2 cellular contexts compared by ENCODE assay signal in the genomic region with DNA sequence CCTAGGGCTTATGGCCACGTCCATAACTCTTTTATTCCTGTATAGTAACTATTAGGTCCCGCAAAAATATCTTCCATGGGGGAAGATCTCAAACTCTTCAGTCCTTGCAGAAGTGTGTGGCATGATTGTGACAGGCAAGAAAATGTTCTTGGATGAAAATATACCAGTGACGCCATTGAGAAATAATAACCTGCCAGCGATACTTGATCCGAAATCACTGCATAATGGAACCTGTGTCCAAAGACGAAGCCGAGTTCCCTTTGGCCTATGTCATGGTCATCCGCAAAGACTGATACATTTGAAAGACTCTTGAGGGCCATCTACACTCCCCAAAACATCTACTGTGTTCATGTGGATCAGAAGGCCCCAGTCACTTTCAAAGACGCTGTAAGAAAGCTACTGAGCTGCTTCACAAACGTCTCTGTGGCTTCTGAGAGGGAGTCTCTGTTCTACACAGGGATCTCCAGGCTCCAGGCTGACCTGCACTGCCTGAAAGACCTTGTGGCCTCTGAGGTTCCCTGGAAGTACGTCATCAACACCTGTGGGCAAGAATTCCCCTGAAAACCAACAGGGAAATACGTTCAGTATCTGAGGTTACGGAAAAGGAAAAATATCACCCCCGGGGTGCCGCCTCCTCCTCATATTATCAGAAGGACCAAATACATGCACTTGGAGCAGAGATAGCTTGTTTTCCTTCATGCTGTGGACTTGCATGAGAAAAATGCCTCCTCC.
A peak's percentile ranks its signal among the peaks of the same experiment; 100 is the strongest.
TF ChIP-seq lines count a peak whose summit lies in the region.

No MANE protein-coding gene starts in this region.

TF ChIP-seq in HepG2, 621 proteins besides CTCF, POLR2A, EP300 and RAD21:
- TF ChIP-seq ZNF354B (CRISPR knock-in tag; IDR thresholded peaks at IDR 0.05) (no peak), CREB1 (IDR thresholded peaks at IDR 0.05) (peak; percentile 63), CREB1 (CRISPR knock-in tag; IDR thresholded peaks at IDR 0.05) (no peak)

TF ChIP-seq in H1, 55 proteins besides CTCF, POLR2A, EP300 and RAD21:
- no peak for TF ChIP-seq SAP30 (IDR thresholded peaks at IDR 0.05; ENCODE audit: insufficient read depth, insufficient replicate concordance, low read length)
- no peak for TF ChIP-seq TBP (IDR thresholded peaks at IDR 0.05; ENCODE audit: low read depth, low read length)
- TF ChIP-seq TAF1 (IDR thresholded peaks at IDR 0.05; ENCODE audit: low read depth, low read length): no peak
- TF ChIP-seq SP4 (IDR thresholded peaks at IDR 0.05; ENCODE audit: low read length): no peak
- no peak for TF ChIP-seq BACH1 (IDR thresholded peaks at IDR 0.05; ENCODE audit: low read length)
- no peak for TF ChIP-seq ZNF274 (IDR thresholded peaks at IDR 0.05; ENCODE audit: borderline replicate concordance, extremely low read depth, low read length)
- TF ChIP-seq EGR1 (IDR thresholded peaks at IDR 0.05; ENCODE audit: borderline replicate concordance, low read depth, low read length): no peak
- no peak for TF ChIP-seq NANOG (IDR thresholded peaks at IDR 0.05; ENCODE audit: insufficient read depth, low read depth, low read length, poor library complexity, severe bottlenecking)
- TF ChIP-seq, protein P1, sequence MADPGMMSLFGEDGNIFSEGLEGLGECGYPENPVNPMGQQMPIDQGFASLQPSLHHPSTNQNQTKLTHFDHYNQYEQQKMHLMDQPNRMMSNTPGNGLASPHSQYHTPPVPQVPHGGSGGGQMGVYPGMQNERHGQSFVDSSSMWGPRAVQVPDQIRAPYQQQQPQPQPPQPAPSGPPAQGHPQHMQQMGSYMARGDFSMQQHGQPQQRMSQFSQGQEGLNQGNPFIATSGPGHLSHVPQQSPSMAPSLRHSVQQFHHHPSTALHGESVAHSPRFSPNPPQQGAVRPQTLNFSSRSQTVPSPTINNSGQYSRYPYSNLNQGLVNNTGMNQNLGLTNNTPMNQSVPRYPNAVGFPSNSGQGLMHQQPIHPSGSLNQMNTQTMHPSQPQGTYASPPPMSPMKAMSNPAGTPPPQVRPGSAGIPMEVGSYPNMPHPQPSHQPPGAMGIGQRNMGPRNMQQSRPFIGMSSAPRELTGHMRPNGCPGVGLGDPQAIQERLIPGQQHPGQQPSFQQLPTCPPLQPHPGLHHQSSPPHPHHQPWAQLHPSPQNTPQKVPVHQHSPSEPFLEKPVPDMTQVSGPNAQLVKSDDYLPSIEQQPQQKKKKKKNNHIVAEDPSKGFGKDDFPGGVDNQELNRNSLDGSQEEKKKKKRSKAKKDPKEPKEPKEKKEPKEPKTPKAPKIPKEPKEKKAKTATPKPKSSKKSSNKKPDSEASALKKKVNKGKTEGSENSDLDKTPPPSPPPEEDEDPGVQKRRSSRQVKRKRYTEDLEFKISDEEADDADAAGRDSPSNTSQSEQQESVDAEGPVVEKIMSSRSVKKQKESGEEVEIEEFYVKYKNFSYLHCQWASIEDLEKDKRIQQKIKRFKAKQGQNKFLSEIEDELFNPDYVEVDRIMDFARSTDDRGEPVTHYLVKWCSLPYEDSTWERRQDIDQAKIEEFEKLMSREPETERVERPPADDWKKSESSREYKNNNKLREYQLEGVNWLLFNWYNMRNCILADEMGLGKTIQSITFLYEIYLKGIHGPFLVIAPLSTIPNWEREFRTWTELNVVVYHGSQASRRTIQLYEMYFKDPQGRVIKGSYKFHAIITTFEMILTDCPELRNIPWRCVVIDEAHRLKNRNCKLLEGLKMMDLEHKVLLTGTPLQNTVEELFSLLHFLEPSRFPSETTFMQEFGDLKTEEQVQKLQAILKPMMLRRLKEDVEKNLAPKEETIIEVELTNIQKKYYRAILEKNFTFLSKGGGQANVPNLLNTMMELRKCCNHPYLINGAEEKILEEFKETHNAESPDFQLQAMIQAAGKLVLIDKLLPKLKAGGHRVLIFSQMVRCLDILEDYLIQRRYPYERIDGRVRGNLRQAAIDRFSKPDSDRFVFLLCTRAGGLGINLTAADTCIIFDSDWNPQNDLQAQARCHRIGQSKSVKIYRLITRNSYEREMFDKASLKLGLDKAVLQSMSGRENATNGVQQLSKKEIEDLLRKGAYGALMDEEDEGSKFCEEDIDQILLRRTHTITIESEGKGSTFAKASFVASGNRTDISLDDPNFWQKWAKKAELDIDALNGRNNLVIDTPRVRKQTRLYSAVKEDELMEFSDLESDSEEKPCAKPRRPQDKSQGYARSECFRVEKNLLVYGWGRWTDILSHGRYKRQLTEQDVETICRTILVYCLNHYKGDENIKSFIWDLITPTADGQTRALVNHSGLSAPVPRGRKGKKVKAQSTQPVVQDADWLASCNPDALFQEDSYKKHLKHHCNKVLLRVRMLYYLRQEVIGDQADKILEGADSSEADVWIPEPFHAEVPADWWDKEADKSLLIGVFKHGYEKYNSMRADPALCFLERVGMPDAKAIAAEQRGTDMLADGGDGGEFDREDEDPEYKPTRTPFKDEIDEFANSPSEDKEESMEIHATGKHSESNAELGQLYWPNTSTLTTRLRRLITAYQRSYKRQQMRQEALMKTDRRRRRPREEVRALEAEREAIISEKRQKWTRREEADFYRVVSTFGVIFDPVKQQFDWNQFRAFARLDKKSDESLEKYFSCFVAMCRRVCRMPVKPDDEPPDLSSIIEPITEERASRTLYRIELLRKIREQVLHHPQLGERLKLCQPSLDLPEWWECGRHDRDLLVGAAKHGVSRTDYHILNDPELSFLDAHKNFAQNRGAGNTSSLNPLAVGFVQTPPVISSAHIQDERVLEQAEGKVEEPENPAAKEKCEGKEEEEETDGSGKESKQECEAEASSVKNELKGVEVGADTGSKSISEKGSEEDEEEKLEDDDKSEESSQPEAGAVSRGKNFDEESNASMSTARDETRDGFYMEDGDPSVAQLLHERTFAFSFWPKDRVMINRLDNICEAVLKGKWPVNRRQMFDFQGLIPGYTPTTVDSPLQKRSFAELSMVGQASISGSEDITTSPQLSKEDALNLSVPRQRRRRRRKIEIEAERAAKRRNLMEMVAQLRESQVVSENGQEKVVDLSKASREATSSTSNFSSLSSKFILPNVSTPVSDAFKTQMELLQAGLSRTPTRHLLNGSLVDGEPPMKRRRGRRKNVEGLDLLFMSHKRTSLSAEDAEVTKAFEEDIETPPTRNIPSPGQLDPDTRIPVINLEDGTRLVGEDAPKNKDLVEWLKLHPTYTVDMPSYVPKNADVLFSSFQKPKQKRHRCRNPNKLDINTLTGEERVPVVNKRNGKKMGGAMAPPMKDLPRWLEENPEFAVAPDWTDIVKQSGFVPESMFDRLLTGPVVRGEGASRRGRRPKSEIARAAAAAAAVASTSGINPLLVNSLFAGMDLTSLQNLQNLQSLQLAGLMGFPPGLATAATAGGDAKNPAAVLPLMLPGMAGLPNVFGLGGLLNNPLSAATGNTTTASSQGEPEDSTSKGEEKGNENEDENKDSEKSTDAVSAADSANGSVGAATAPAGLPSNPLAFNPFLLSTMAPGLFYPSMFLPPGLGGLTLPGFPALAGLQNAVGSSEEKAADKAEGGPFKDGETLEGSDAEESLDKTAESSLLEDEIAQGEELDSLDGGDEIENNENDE (IDR thresholded peaks at IDR 0.05; ENCODE audit: insufficient replicate concordance, low read length): no peak
- TF ChIP-seq FOSL1 (IDR thresholded peaks at IDR 0.05; ENCODE audit: insufficient read depth, low read depth, low read length): no peak
- TF ChIP-seq BRCA1 (IDR thresholded peaks at IDR 0.05; ENCODE audit: low read depth, low read length): no peak
- TF ChIP-seq KDM5A (IDR thresholded peaks at IDR 0.05; ENCODE audit: low read length): no peak
- no peak for TF ChIP-seq USF2 (IDR thresholded peaks at IDR 0.05; ENCODE audit: low read length)
TF ChIP-seq in H1: peak in this region for 0.
